8 cellular contexts compared by ENCODE assay signal in the genomic region with DNA sequence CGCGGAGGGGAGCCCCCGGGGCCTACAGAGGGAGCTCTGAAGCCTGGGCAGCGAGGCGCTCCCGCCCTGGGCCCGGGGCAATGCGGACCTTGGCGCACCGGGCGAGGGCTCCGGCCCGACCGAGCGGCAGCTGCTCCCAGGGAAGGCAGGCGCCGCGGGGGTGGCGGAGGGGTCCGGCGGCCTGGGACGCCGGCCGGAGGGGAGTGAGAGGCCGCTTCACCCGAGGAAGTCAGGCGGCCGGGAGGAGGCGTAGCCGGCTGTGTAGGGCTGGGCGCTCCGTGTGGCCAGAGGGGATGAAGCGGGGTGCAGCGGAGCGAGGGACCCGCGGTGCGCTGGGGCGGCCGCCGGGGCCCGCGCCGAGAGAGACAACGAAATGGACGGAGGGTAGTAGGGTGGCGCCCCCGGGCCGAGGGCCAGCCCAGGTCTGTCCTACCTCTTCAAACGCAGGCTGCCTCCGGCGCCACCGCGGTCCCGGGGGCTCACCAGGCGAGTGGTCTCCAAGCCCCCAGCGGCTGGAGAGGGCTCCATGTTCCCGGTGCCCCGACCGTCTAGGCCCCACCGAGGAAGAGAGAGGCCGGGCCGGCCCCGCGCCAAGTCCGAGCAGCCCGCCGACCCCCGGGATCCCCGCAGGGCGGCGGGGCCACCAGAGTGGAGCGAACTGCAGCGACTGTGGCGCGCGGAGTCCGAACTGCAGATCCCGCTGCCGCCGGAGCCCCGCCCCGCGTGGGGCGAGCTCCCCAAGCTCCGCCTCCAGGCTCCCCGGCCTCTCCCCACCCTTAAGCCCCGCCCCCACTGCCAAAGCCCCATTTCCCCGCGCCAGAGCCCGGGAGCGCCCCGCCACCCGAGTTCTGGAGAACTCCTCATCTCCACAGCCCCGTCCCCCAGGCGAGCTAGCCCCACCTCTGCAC. TPM values are rescaled to one million over a fixed set of nuclear protein-coding genes. Genes with fewer than 3 reads are reported as not detected.
DNase-seq lines count a peak whose midpoint lies in the region; ATAC-seq and TF ChIP-seq lines count a peak whose summit lies in the region.

A gene with protein sequence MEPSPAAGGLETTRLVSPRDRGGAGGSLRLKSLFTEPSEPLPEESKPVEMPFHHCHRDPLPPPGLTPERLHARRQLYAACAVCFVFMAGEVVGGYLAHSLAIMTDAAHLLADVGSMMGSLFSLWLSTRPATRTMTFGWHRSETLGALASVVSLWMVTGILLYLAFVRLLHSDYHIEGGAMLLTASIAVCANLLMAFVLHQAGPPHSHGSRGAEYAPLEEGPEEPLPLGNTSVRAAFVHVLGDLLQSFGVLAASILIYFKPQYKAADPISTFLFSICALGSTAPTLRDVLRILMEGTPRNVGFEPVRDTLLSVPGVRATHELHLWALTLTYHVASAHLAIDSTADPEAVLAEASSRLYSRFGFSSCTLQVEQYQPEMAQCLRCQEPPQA (minus strand): TSS at position 669 of the 908 bp plus-strand sequence. CDS start 141 bp downstream, at position 528.

- POLR2A ChIA-PET in IMR-90 (lab: Charles Lee; ENCODE audit: unreplicated experiment): no interaction called here

- H3K27ac ChIP-seq in IMR-90 (ENCODE audit: insufficient read depth, low read length) (no peak within 1 kb of the TSS), WERI-Rb-1 (no peak within 1 kb of the TSS), breast epithelium (no peak within 1 kb of the TSS)

- no peaks in the 10 kb centered on the region for H3K36me3 ChIP-seq in IMR-90 (ENCODE audit: control insufficient read depth, insufficient read depth, low read length)
- H3K36me3 ChIP-seq in WERI-Rb-1: peaks cover under 1% of the 10 kb centered on the region; the same call in 1 of the 2 replicates
- H3K36me3 ChIP-seq in breast epithelium: no peaks in the 10 kb centered on the region

- no peak for TF ChIP-seq RAD21 in IMR-90 (IDR thresholded peaks at IDR 0.05; ENCODE audit: low read length)

- no peak within 1 kb of the TSS for H3K4ac ChIP-seq in IMR-90 (ENCODE audit: low read depth, low read length)

- H2AK9ac ChIP-seq in IMR-90 (replicated peaks; ENCODE audit: low read depth, low read length, poor library complexity): no peak within 1 kb of the TSS

- TF ChIP-seq POLR2A in IMR-90 (IDR thresholded peaks at IDR 0.05; ENCODE audit: low read depth, low read length) (no peak), breast epithelium (IDR thresholded peaks at IDR 0.05) (no peak)

- H4K5ac ChIP-seq in IMR-90 (ENCODE audit: low read depth, low read length): no peak within 1 kb of the TSS

- CTCF ChIA-PET in IMR-90 (lab: Yijun Ruan, JAX): interaction anchor here (1.0 to 2.8 kb wide), 3 partner anchors 20 to 41 kb away, joined by 3 to 8 read pairs (median 4); a partner anchor contains a TSS

- H2AFZ ChIP-seq in IMR-90 (replicated peaks; ENCODE audit: low read length, poor library complexity): peak within 1 kb of the TSS; percentile 92

- no peak within 1 kb of the TSS for H4K91ac ChIP-seq in IMR-90 (ENCODE audit: insufficient read depth, low read depth, low read length)

- no peak within 1 kb of the TSS for H2BK120ac ChIP-seq in IMR-90 (ENCODE audit: low read depth, low read length)

- peak within 1 kb of the TSS; percentile 77 for H3K23ac ChIP-seq in IMR-90 (ENCODE audit: low read depth, low read length)

- no peak within 1 kb of the TSS for H2BK5ac ChIP-seq in IMR-90 (ENCODE audit: low read depth, low read length, poor library complexity, severe bottlenecking)

- no peak within 1 kb of the TSS for H4K8ac ChIP-seq in IMR-90 (ENCODE audit: low read depth in 2 of 2, low read length in 2 of 2)

- in situ Hi-C loops in IMR-90 (cut with MboI; ENCODE audit: low sequenced_read_pairs): no loop called here

- TF ChIP-seq CTCF in IMR-90 (conservative IDR thresholded peaks at IDR 0.05; ENCODE audit: low read depth, low read length) (no peak), WERI-Rb-1 (IDR thresholded peaks at IDR 0.05; ENCODE audit: low read depth, low read length) (no peak), breast epithelium (IDR thresholded peaks at IDR 0.05) (no peak)

- no peak within 1 kb of the TSS for H2BK15ac ChIP-seq in IMR-90 (ENCODE audit: low read depth, low read length)

- H3K4me3 ChIP-seq in IMR-90 (ENCODE audit: insufficient read depth, low read depth, low read length) (no peak within 1 kb of the TSS; the same call in 1 of the 2 replicates), WERI-Rb-1 (ENCODE audit: low read depth, low read length) (peak within 1 kb of the TSS; percentile 76), breast epithelium (peak within 1 kb of the TSS; percentile 37 to 79 (median 59))

- DNase-seq in EH (ENCODE audit: low read depth): peak; percentile 56
- no peak for DNase-seq in IMR-90
- peak; percentile 88 for DNase-seq in WERI-Rb-1
- peak in 1 of 2 donors; percentile 21 for DNase-seq in breast epithelium (ENCODE audit: low spot score in 2 of 2)
- peak; percentile 80 for DNase-seq in left kidney (ENCODE audit: low read depth, low spot score)
- DNase-seq in stimulated activated CD4-positive, alpha-beta T cell treated with anti-CD3 and anti-CD28 coated beads, Interleukin-1b, Interleukin-23, amount 100 ng/mL, for 48 hours: peak; percentile 70

- H3K27me3 ChIP-seq in IMR-90 (ENCODE audit: control insufficient read depth, insufficient read depth, low read length): peaks cover 84% of the 10 kb centered on the region
- H3K27me3 ChIP-seq in WERI-Rb-1 (ENCODE audit: insufficient read depth, low read depth, severe bottlenecking): peaks cover 29% of the 10 kb centered on the region
- peaks cover 11 to 73% of the 10 kb centered on the region in 2 donors for H3K27me3 ChIP-seq in breast epithelium

- ATAC-seq in IMR-90 (ENCODE audit: low read depth) (peak; percentile 81), HG02623 (IDR thresholded peaks at IDR 0.05; ENCODE audit: unreplicated experiment) (no peak), GM21423 (IDR thresholded peaks at IDR 0.05; ENCODE audit: unreplicated experiment) (no peak)

- no peaks in the 10 kb centered on the region; the same call in 1 of the 2 replicates for H3K9me1 ChIP-seq in IMR-90 (ENCODE audit: insufficient read depth, low read length)

- no TSS peak for BruUV-seq in IMR-90 (replicated peaks; lab: Mats Ljungman, UMichigan)

- no peaks in the 10 kb centered on the region for H4K20me1 ChIP-seq in IMR-90 (ENCODE audit: insufficient read depth, low read length)

- H3K14ac ChIP-seq in IMR-90 (replicated peaks; ENCODE audit: low read depth, low read length): no peak within 1 kb of the TSS

- H3K56ac ChIP-seq in IMR-90 (ENCODE audit: extremely low read depth, insufficient read depth, low read length): no peak within 1 kb of the TSS

- intact Hi-C loops in IMR-90 (cut with micrococcal nuclease): no loop called here
- intact Hi-C loops in breast epithelium (cut with DNase I; ENCODE audit: low total_unique reads): no loop called here

- H3K4me1 ChIP-seq in IMR-90 (ENCODE audit: control insufficient read depth, insufficient read depth, low read length) (peaks cover 4% of the 10 kb centered on the region; the same call in 1 of the 2 replicates), breast epithelium (peaks cover 16 to 23% of the 10 kb centered on the region in 2 donors)

- no peaks in the 10 kb centered on the region for H3K79me1 ChIP-seq in IMR-90 (ENCODE audit: low read depth in 1 of 2, low read length in 2 of 2)

- dilution Hi-C loops in IMR-90 (cut with HindIII; ENCODE audit: low sequenced_read_pairs, unreplicated experiment): no loop called here

- no peak within 1 kb of the TSS for H2AK5ac ChIP-seq in IMR-90 (ENCODE audit: low read depth, low read length)

- H3K9me3 ChIP-seq in IMR-90 (ENCODE audit: control insufficient read depth, insufficient read depth, low read length): no peaks in the 10 kb centered on the region; the same call in 1 of the 2 replicates
- H3K9me3 ChIP-seq in WERI-Rb-1 (ENCODE audit: severe bottlenecking): no peaks in the 10 kb centered on the region
- no peaks in the 10 kb centered on the region for H3K9me3 ChIP-seq in breast epithelium

- H2BK20ac ChIP-seq in IMR-90 (ENCODE audit: low read depth, low read length): no peak within 1 kb of the TSS

- 1% methylated on average over 37 of the region's 96 CpGs; no CpG with 5 or more reads in 1 of the 2 experiments for WGBS in IMR-90 (ENCODE audit: extremely low coverage in 2 of 2, insufficient read length in 1 of 2), 2 experiments

- no peak within 1 kb of the TSS for H3K9ac ChIP-seq in IMR-90 (ENCODE audit: low read depth, low read length)

- H3K4me2 ChIP-seq in IMR-90 (ENCODE audit: low read depth, low read length): peak within 1 kb of the TSS; percentile 54; the same call in 1 of the 2 replicates

- no peak within 1 kb of the TSS for H3K18ac ChIP-seq in IMR-90 (ENCODE audit: low read depth, low read length)

TF ChIP-seq in IMR-90, 13 proteins besides CTCF, POLR2A, EP300 and RAD21:
- TF ChIP-seq FOS (IDR thresholded peaks at IDR 0.05; ENCODE audit: low read depth, low read length) (no peak), MAZ (IDR thresholded peaks at IDR 0.05; ENCODE audit: borderline replicate concordance, low read depth, low read length) (0 out of 2 replicates have a peak, but pooled peaks have one; percentile 13), RCOR1 (IDR thresholded peaks at IDR 0.05; ENCODE audit: insufficient replicate concordance, low read length) (no peak)
- TF ChIP-seq, protein P1, sequence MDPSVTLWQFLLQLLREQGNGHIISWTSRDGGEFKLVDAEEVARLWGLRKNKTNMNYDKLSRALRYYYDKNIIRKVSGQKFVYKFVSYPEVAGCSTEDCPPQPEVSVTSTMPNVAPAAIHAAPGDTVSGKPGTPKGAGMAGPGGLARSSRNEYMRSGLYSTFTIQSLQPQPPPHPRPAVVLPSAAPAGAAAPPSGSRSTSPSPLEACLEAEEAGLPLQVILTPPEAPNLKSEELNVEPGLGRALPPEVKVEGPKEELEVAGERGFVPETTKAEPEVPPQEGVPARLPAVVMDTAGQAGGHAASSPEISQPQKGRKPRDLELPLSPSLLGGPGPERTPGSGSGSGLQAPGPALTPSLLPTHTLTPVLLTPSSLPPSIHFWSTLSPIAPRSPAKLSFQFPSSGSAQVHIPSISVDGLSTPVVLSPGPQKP (IDR thresholded peaks at IDR 0.05; ENCODE audit: borderline replicate concordance, low read depth, low read length): no peak
- TF ChIP-seq, protein P2, sequence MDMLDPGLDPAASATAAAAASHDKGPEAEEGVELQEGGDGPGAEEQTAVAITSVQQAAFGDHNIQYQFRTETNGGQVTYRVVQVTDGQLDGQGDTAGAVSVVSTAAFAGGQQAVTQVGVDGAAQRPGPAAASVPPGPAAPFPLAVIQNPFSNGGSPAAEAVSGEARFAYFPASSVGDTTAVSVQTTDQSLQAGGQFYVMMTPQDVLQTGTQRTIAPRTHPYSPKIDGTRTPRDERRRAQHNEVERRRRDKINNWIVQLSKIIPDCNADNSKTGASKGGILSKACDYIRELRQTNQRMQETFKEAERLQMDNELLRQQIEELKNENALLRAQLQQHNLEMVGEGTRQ (IDR thresholded peaks at IDR 0.05; ENCODE audit: low read depth, low read length): no peak

RNA-seq across cellular contexts. Expression of the gene that starts here (rescaled TPM):
- under 0.01 TPM in 1 of 2 replicates, not detected in the other for total RNA-seq in IMR-90 (2012; rRNA removed)
- 0.15 and 0.17 TPM in 2 replicates for polyA plus RNA-seq in IMR-90 (2012; rRNA removed)
- 0.14 TPM in 1 of 2 replicates, not detected in the other for polyA plus RNA-seq in IMR-90 (2012; cell fraction: cytosol; rRNA removed)
- polyA plus RNA-seq in IMR-90 (2012; cell fraction: nucleus; rRNA removed; ENCODE audit: low replicate concordance): 0.34 and 0.49 TPM in 2 replicates
- total RNA-seq in breast epithelium: under 1 TPM in 1 of 3 donors, not detected in 2; 0.33 TPM

Comparison
In these comparisons a context has a peak if more than half of its experiments do, and no peak if none do; other contexts are left out.
1. Peak in ATAC-seq and H3K4me2 ChIP-seq in IMR-90; RNA of the gene not detected or under 1 TPM.